Comparison of ENCODE assay signal across 18 cellular contexts in the genomic region with DNA sequence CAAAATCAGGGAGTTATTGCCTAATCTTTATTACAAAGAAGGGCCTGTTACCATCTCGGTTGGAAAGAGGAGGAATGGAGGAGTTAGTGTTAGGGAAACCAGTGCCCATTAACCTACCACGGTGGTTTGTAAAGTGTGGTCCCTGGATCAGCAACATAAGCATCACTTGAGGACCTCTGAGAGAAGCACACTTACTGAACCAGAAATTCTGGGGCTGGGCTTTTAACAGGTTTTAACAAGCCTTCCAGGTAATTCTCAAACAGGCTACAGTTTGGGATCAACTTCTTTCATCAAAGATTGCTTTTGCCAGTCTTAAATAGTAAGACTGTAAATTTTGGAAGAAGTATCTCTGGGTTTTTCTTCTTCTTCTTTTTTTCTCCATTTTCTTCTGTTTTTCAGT.
"Had no signal": no experiment of that assay in that cellular context is flagged by ENCODE, and none has a peak within 500 bp of the region (broad histone marks: within the 10 kb centered on the region; RNA-seq: fewer than 3 reads in every experiment).

No MANE protein-coding gene starts in this region.

- H3K9me3 ChIP-seq: ascending aorta, ovary had no signal

- H3K4me3 Mint-ChIP-seq: activated CD8-positive, alpha-beta memory T cell treated with anti-CD3 and anti-CD28 coated beads, Interleukin-2, amount 10 ng/mL, durations not matched to agents 7 days and 5 days; activated naive CD4-positive, alpha-beta T cell treated with anti-CD3 and anti-CD28 coated beads, Interleukin-2, amount 10 ng/mL, durations not matched to agents 7 days and 5 days; activated T-cell treated with anti-CD3 and anti-CD28 coated beads, Interleukin-2, amount 50 U/mL, for 24 hours; immature natural killer cell; neural crest cell; stimulated activated effector memory CD8-positive, alpha-beta T cell treated with anti-CD3 and anti-CD28 coated beads, Interleukin-12 subunit alpha, Interleukin-12 subunit beta, amount 100 ng/mL, for 72 hours had no signal

- ATAC-seq: activated CD8-positive, alpha-beta memory T cell treated with anti-CD3 and anti-CD28 coated beads, Interleukin-2, amount 10 ng/mL, durations not matched to agents 7 days and 5 days; sciatic nerve; stimulated activated effector memory CD8-positive, alpha-beta T cell treated with anti-CD3 and anti-CD28 coated beads, Interleukin-12 subunit alpha, Interleukin-12 subunit beta, amount 100 ng/mL, for 72 hours had no signal

- H3K36me3 ChIP-seq: ascending aorta, cardiac muscle cell, esophagus muscularis mucosa, ovary had no signal

- H3K27ac ChIP-seq: ascending aorta, cardiac muscle cell, esophagus muscularis mucosa, ovary had no signal

- H3K36me3 Mint-ChIP-seq: activated CD8-positive, alpha-beta memory T cell treated with anti-CD3 and anti-CD28 coated beads, Interleukin-2, amount 10 ng/mL, durations not matched to agents 7 days and 5 days; activated naive CD4-positive, alpha-beta T cell treated with anti-CD3 and anti-CD28 coated beads, Interleukin-2, amount 10 ng/mL, durations not matched to agents 7 days and 5 days; immature natural killer cell; stimulated activated effector memory CD8-positive, alpha-beta T cell treated with anti-CD3 and anti-CD28 coated beads, Interleukin-12 subunit alpha, Interleukin-12 subunit beta, amount 100 ng/mL, for 72 hours had no signal

- H3K27me3 ChIP-seq: ascending aorta, cardiac muscle cell, esophagus muscularis mucosa, ovary had no signal

- H3K4me3 ChIP-seq: ascending aorta, cardiac muscle cell, esophagus muscularis mucosa, lung, ovary had no signal

- H3K27ac Mint-ChIP-seq: activated CD8-positive, alpha-beta memory T cell treated with anti-CD3 and anti-CD28 coated beads, Interleukin-2, amount 10 ng/mL, durations not matched to agents 7 days and 5 days; activated naive CD4-positive, alpha-beta T cell treated with anti-CD3 and anti-CD28 coated beads, Interleukin-2, amount 10 ng/mL, durations not matched to agents 7 days and 5 days; activated T-cell treated with anti-CD3 and anti-CD28 coated beads, Interleukin-2, amount 50 U/mL, for 24 hours; immature natural killer cell; stimulated activated effector memory CD8-positive, alpha-beta T cell treated with anti-CD3 and anti-CD28 coated beads, Interleukin-12 subunit alpha, Interleukin-12 subunit beta, amount 100 ng/mL, for 72 hours had no signal

- DNase-seq: activated CD4-positive, alpha-beta T cell treated with anti-CD3 and anti-CD28 coated beads, Interleukin-2, amount 50 U/mL, for 48 hours; activated CD8-positive, alpha-beta memory T cell treated with anti-CD3 and anti-CD28 coated beads, Interleukin-2, amount 10 ng/mL, durations not matched to agents 7 days and 5 days; activated naive CD4-positive, alpha-beta T cell treated with anti-CD3 and anti-CD28 coated beads, Interleukin-2, amount 10 ng/mL, durations not matched to agents 7 days and 5 days; activated T-cell treated with anti-CD3 and anti-CD28 coated beads, Interleukin-2, amount 50 U/mL, for 24 hours; immature natural killer cell; left cardiac atrium; ovary; stimulated activated CD4-positive, alpha-beta T cell treated with anti-CD3 and anti-CD28 coated beads, Interleukin-12 subunit alpha, Interleukin-12 subunit beta, amount 100 ng/mL, for 4 hours; stimulated activated CD4-positive, alpha-beta T cell treated with anti-CD3 and anti-CD28 coated beads, Interleukin-2, amount 100 ng/mL, for 24 hours; T-helper 1 cell; T1000 had no signal

- H3K4me1 Mint-ChIP-seq: activated CD8-positive, alpha-beta memory T cell treated with anti-CD3 and anti-CD28 coated beads, Interleukin-2, amount 10 ng/mL, durations not matched to agents 7 days and 5 days; activated naive CD4-positive, alpha-beta T cell treated with anti-CD3 and anti-CD28 coated beads, Interleukin-2, amount 10 ng/mL, durations not matched to agents 7 days and 5 days; immature natural killer cell; stimulated activated effector memory CD8-positive, alpha-beta T cell treated with anti-CD3 and anti-CD28 coated beads, Interleukin-12 subunit alpha, Interleukin-12 subunit beta, amount 100 ng/mL, for 72 hours had no signal

- H3K27me3 Mint-ChIP-seq: activated CD8-positive, alpha-beta memory T cell treated with anti-CD3 and anti-CD28 coated beads, Interleukin-2, amount 10 ng/mL, durations not matched to agents 7 days and 5 days; activated naive CD4-positive, alpha-beta T cell treated with anti-CD3 and anti-CD28 coated beads, Interleukin-2, amount 10 ng/mL, durations not matched to agents 7 days and 5 days; activated T-cell treated with anti-CD3 and anti-CD28 coated beads, Interleukin-2, amount 50 U/mL, for 24 hours had no signal
